In the genomic region with DNA sequence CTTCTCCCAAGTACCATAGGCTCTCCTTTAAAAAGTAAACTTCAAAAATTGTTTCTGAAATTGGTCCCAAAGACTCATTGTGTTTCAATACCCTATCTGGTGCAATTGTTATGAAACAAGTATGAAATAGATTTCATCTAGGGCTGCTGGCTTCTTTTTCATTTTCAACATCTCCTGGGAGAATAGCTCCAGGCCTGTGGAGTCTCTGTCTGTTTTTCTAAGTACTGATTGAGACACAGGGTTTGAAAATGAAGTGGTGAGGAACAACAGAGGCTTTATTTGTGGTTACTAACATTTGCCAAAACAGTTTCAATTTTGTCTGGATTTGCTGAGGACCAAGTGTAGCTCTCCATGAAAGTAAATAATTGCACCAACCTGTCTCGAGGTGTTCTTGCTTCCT, we compare ENCODE assay signal across 24 cellular contexts.
A peak's percentile ranks its signal among the peaks of the same experiment; 100 is the strongest.
DNase-seq lines count a peak whose midpoint lies in the region; ATAC-seq, FAIRE-seq and TF ChIP-seq lines count a peak whose summit lies in the region.
"Had no signal": no experiment of that assay in that cellular context is flagged by ENCODE, and none has a peak within 500 bp of the region (broad histone marks: within the 10 kb centered on the region; RNA-seq: fewer than 3 reads in every experiment).

No MANE protein-coding gene starts in this region.

- CTCF ChIA-PET in activated naive CD4-positive, alpha-beta T cell treated with anti-CD3 and anti-CD28 coated beads for 36 hours (lab: Charles Lee): interaction anchor here (0.7 kb wide), 1 partner anchor 380 kb away, joined by 3 read pairs; no protein-coding TSS in a partner anchor
- CTCF ChIA-PET in HepG2 (lab: Yijun Ruan, JAX; ENCODE audit: low intra/inter-chr PET ratio, low total read pairs): no interaction called here

- BruUV-seq in HepG2 (replicated peaks; lab: Mats Ljungman, UMichigan): no TSS peak

- H3K4me1 ChIP-seq in right cardiac atrium (ENCODE audit: control insufficient read depth, insufficient read depth, low read length) (no peaks in the 10 kb centered on the region), right atrium auricular region (no peaks in the 10 kb centered on the region), HepG2 (ENCODE audit: insufficient read depth, low read length) (no peaks in the 10 kb centered on the region)
- H3K4me1 ChIP-seq: BLaER1, Caco-2 had no signal

- no peak for TF ChIP-seq POLR2A in HepG2 (IDR thresholded peaks at IDR 0.05; ENCODE audit: insufficient read depth in 1 of 2, low read depth in 2 of 2, low read length in 2 of 2)

- DNase-seq in activated naive CD4-positive, alpha-beta T cell treated with anti-CD3 and anti-CD28 coated beads for 36 hours: no peak
- DNase-seq in activated naive CD4-positive, alpha-beta T cell treated with anti-CD3 and anti-CD28 coated beads, Interleukin-2, amount 50 U/mL, for 72 hours (ENCODE audit: low spot score in 2 of 2): no peak
- no peak for DNase-seq in right cardiac atrium
- DNase-seq in right atrium auricular region (ENCODE audit: low spot score): no peak
- no peak for DNase-seq in HepG2 (ENCODE audit: low spot score)
- DNase-seq in NCI-H1105 (lab: John Stamatoyannopoulos, UW): no peak
- DNase-seq: Caco-2; CD4-positive, CD25-positive, alpha-beta regulatory T cell; CD8-positive, alpha-beta T cell; DMS153; GF-D8; GOT3; HFFc6 had no signal

- H3K27ac Mint-ChIP-seq in activated naive CD4-positive, alpha-beta T cell treated with anti-CD3 and anti-CD28 coated beads for 36 hours: peak overlapping the region; percentile 29
- H3K27ac Mint-ChIP-seq in activated naive CD4-positive, alpha-beta T cell treated with anti-CD3 and anti-CD28 coated beads, Interleukin-2, amount 50 U/mL, for 72 hours: no peak overlapping the region
- H3K27ac Mint-ChIP-seq: B cell; CD4-positive, CD25-positive, alpha-beta regulatory T cell; CD8-positive, alpha-beta T cell; HFFc6 had no signal

- no peak for TF ChIP-seq CTCF in right atrium auricular region (IDR thresholded peaks at IDR 0.05)
- TF ChIP-seq CTCF in HepG2 (CRISPR knock-in tag; IDR thresholded peaks at IDR 0.05): no peak

- ATAC-seq in activated naive CD4-positive, alpha-beta T cell treated with anti-CD3 and anti-CD28 coated beads, Interleukin-2, amount 50 U/mL, for 72 hours: no peak
- peak; percentile 42 to 88 for ATAC-seq in right cardiac atrium
- peak; percentile 37 for ATAC-seq in esophagus mucosa
- ATAC-seq in GM19395 (IDR thresholded peaks at IDR 0.05; ENCODE audit: unreplicated experiment): no peak
- ATAC-seq in HepG2: no peak
- ATAC-seq: CD8-positive, alpha-beta T cell had no signal

- intact Hi-C loops in activated naive CD4-positive, alpha-beta T cell treated with anti-CD3 and anti-CD28 coated beads for 36 hours (cut with micrococcal nuclease): no loop called here
- intact Hi-C loops in right cardiac atrium (cut with DNase I): no loop called here
- intact Hi-C loops in HepG2 (cut with micrococcal nuclease; ENCODE audit: unreplicated experiment): no loop called here

- H4K20me1 ChIP-seq in HepG2 (ENCODE audit: insufficient read depth, low read length): no peaks in the 10 kb centered on the region
- H4K20me1 ChIP-seq: BLaER1 had no signal

- no peak overlapping the region for H3K27ac ChIP-seq in right cardiac atrium (ENCODE audit: low read length)
- no peak overlapping the region for H3K27ac ChIP-seq in right atrium auricular region
- H3K27ac ChIP-seq in HepG2 (ENCODE audit: extremely low read length, insufficient read depth, low read length): no peak overlapping the region
- H3K27ac ChIP-seq: 22Rv1, BLaER1, C4-2B had no signal

- H3K36me3 Mint-ChIP-seq in activated naive CD4-positive, alpha-beta T cell treated with anti-CD3 and anti-CD28 coated beads for 36 hours (ENCODE audit: low read depth): no peaks in the 10 kb centered on the region
- peaks cover 0 to 4% of the 10 kb centered on the region in 2 donors for H3K36me3 Mint-ChIP-seq in activated naive CD4-positive, alpha-beta T cell treated with anti-CD3 and anti-CD28 coated beads, Interleukin-2, amount 50 U/mL, for 72 hours
- H3K36me3 Mint-ChIP-seq: CD4-positive, CD25-positive, alpha-beta regulatory T cell; CD8-positive, alpha-beta T cell had no signal

- no peaks in the 10 kb centered on the region for H3K27me3 Mint-ChIP-seq in activated naive CD4-positive, alpha-beta T cell treated with anti-CD3 and anti-CD28 coated beads for 36 hours (ENCODE audit: low read depth)
- H3K27me3 Mint-ChIP-seq: B cell; CD4-positive, CD25-positive, alpha-beta regulatory T cell had no signal

- H3K9me3 Mint-ChIP-seq in activated naive CD4-positive, alpha-beta T cell treated with anti-CD3 and anti-CD28 coated beads for 36 hours: peaks cover 4% of the 10 kb centered on the region
- peaks cover 12 to 22% of the 10 kb centered on the region in 2 donors for H3K9me3 Mint-ChIP-seq in activated naive CD4-positive, alpha-beta T cell treated with anti-CD3 and anti-CD28 coated beads, Interleukin-2, amount 50 U/mL, for 72 hours

- in situ Hi-C loops in HepG2 (cut with HindIII; ENCODE audit: extremely low pct_ligation_motif_present, low pct_unique_long_range_greater_than_20kb): no loop called here

- no peak overlapping the region for H3K9ac ChIP-seq in HepG2 (ENCODE audit: insufficient read depth, low read depth, low read length)
- H3K9ac ChIP-seq: BLaER1 had no signal

- TF ChIP-seq EP300 in HepG2 (IDR thresholded peaks at IDR 0.05; ENCODE audit: low read depth in 2 of 2, low read length in 2 of 2) (no peak), HepG2 (CRISPR knock-in tag; IDR thresholded peaks at IDR 0.05; ENCODE audit: borderline replicate concordance) (no peak)

- H3K36me3 ChIP-seq in right atrium auricular region (no peaks in the 10 kb centered on the region), HepG2 (replicated peaks in 1 of 2; ENCODE audit: control insufficient read depth in 1 of 2, insufficient read depth in 2 of 2, low read length in 2 of 2) (no peaks in the 10 kb centered on the region)
- H3K36me3 ChIP-seq: BLaER1, HAP-1 had no signal

- H3K4me3 Mint-ChIP-seq in activated naive CD4-positive, alpha-beta T cell treated with anti-CD3 and anti-CD28 coated beads for 36 hours: no peak overlapping the region
- H3K4me3 Mint-ChIP-seq: B cell; CD4-positive, CD25-positive, alpha-beta regulatory T cell; CD8-positive, alpha-beta T cell; HFFc6 had no signal

- H2AFZ ChIP-seq in HepG2 (ENCODE audit: low read length): no peak overlapping the region

- H3K27me3 ChIP-seq in right cardiac atrium (ENCODE audit: control insufficient read depth, insufficient read depth) (no peaks in the 10 kb centered on the region), right atrium auricular region (no peaks in the 10 kb centered on the region), HepG2 (ENCODE audit: control insufficient read depth in 1 of 2, insufficient read depth in 2 of 2, low read length in 2 of 2) (no peaks in the 10 kb centered on the region)
- H3K27me3 ChIP-seq: BLaER1 had no signal

- H3K9me3 ChIP-seq in right cardiac atrium (ENCODE audit: control insufficient read depth, low read length) (no peaks in the 10 kb centered on the region), right atrium auricular region (no peaks in the 10 kb centered on the region), HepG2 (ENCODE audit: low read length) (peaks cover 92% of the 10 kb centered on the region)
- H3K9me3 ChIP-seq: BLaER1, Caco-2, HAP-1 had no signal

- POLR2A ChIA-PET in HepG2 (lab: Yijun Ruan, JAX): no interaction called here

- FAIRE-seq in HepG2 (lab: Jason Lieb, UNC): no peak
- FAIRE-seq: A204.1, GM12891, GM18507, H54 had no signal

- H3K4me3 ChIP-seq in right cardiac atrium (ENCODE audit: low read length) (no peak overlapping the region), right atrium auricular region (no peak overlapping the region), HepG2 (replicated peaks in 1 of 3; ENCODE audit: insufficient read depth in 1 of 3, low read depth in 2 of 3, low read length in 3 of 3) (no peak overlapping the region)
- H3K4me3 ChIP-seq: BLaER1, HAP-1 had no signal

- H3K4me2 ChIP-seq in HepG2 (ENCODE audit: low read depth, low read length): no peak overlapping the region
- H3K4me2 ChIP-seq: BLaER1 had no signal

- H3K79me2 ChIP-seq in HepG2 (ENCODE audit: insufficient read depth, low read length): no peaks in the 10 kb centered on the region

- no peaks in the 10 kb centered on the region for H3K4me1 Mint-ChIP-seq in activated naive CD4-positive, alpha-beta T cell treated with anti-CD3 and anti-CD28 coated beads for 36 hours (ENCODE audit: low read depth)
- H3K4me1 Mint-ChIP-seq: B cell; CD4-positive, CD25-positive, alpha-beta regulatory T cell had no signal

- 47% methylated on average over 1 of the region's 1 CpG for WGBS in right cardiac atrium
- WGBS in HepG2 (ENCODE audit: low lambda C conversion rate): 0% methylated on average over 1 of the region's 1 CpG

- TF ChIP-seq RAD21 in HepG2 (CRISPR knock-in tag; IDR thresholded peaks at IDR 0.05): no peak

TF ChIP-seq in HepG2, 621 proteins besides CTCF, POLR2A, EP300 and RAD21 (continues in another document):
- TF ChIP-seq, protein P1, sequence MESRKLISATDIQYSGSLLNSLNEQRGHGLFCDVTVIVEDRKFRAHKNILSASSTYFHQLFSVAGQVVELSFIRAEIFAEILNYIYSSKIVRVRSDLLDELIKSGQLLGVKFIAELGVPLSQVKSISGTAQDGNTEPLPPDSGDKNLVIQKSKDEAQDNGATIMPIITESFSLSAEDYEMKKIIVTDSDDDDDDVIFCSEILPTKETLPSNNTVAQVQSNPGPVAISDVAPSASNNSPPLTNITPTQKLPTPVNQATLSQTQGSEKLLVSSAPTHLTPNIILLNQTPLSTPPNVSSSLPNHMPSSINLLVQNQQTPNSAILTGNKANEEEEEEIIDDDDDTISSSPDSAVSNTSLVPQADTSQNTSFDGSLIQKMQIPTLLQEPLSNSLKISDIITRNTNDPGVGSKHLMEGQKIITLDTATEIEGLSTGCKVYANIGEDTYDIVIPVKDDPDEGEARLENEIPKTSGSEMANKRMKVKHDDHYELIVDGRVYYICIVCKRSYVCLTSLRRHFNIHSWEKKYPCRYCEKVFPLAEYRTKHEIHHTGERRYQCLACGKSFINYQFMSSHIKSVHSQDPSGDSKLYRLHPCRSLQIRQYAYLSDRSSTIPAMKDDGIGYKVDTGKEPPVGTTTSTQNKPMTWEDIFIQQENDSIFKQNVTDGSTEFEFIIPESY (CRISPR knock-in tag; IDR thresholded peaks at IDR 0.05): no peak
- TF ChIP-seq, protein P2, sequence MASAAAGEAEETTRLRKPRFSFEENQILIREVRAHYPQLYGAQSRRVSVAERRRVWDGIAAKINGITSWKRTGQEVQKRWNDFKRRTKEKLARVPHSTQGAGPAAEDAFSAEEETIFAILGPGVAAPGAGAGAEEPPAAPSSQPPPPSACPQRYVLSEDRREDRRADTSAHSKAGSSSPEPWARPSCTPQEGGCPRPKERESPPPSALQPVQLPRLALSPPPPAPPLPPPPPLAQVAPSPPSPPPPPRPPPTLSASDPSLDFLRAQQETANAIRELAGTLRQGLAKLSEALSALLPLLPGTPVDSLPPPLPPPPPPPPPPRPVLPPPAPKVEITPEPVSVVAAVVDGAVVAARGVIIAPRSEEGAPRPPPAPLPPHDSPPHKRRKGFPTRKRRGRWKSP (CRISPR knock-in tag; IDR thresholded peaks at IDR 0.05): no peak
- TF ChIP-seq FOXM1 (CRISPR knock-in tag; IDR thresholded peaks at IDR 0.05): no peak

Comparison
In these comparisons a context has a peak if more than half of its experiments do, and no peak if none do; other contexts are left out.
1. ATAC-seq: peak in right cardiac atrium (2 of 2) and esophagus mucosa (single experiment); none in activated naive CD4-positive, alpha-beta T cell treated with anti-CD3 and anti-CD28 coated beads, Interleukin-2, amount 50 U/mL, for 72 hours (0 of 2), GM19395 (single experiment) and HepG2 (single experiment).